ENCODE assay signal across 12 cellular contexts in the genomic region with DNA sequence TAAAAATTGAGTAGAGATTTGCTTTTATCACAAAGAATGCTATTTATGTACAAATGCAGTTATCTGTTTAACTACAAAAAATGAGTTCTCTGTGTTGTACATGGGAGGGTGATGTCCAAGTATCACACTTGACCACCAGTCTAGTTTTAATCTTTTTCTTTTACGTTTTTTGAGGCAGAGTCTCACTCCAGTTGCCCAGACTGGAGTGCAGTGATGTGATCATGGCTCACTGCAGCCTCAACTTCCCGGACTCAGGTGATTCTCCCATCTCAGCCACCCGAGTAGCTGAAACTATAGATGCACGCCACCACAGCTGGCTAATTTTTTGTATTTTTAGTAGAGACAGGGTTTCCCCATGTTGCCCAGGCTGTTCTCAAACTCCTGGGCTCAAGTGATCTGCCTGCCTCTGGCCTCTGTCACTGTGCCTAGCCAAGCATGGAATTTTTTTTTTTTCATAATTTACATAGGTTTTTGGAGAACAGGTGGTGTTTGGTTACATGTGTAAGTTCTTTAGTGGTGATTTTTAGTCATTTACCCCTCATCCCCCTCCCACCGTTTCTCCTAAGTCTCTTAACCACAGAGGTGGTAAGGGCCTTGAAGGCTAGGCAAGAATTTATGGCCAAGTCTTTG. TPM values are rescaled to one million over a fixed set of nuclear protein-coding genes. Genes with fewer than 3 reads are reported as not detected.
DNase-seq lines count a peak whose midpoint lies in the region; ATAC-seq and TF ChIP-seq lines count a peak whose summit lies in the region.
"Had no signal": no experiment of that assay in that cellular context is flagged by ENCODE, and none has a peak within 500 bp of the region (broad histone marks: within the 10 kb centered on the region; RNA-seq: fewer than 3 reads in every experiment).

No MANE protein-coding gene starts in this region.

- no peaks in the 10 kb centered on the region for H4K20me1 ChIP-seq in MM.1S (ENCODE audit: insufficient read depth, low read length)

- no peaks in the 10 kb centered on the region for H3K9me2 ChIP-seq in MM.1S (replicated peaks; ENCODE audit: insufficient read depth, low read length)

- H3K4me2 ChIP-seq in MM.1S (ENCODE audit: low read depth, low read length), result no peak overlapping the region
- H3K4me2 ChIP-seq: BLaER1 had no signal

- H2AFZ ChIP-seq in MM.1S (ENCODE audit: low read length), result no peak overlapping the region

- H3F3A ChIP-seq in MM.1S (ENCODE audit: insufficient read depth, low read length), result no peaks in the 10 kb centered on the region

- H3K4me3 ChIP-seq in MM.1S (ENCODE audit: low read length), result no peak overlapping the region
- H3K4me3 ChIP-seq: BLaER1, right lobe of liver had no signal

- H3K36me3 ChIP-seq in MM.1S (replicated peaks; ENCODE audit: insufficient read depth, low read length), result no peaks in the 10 kb centered on the region
- H3K36me3 ChIP-seq: BLaER1, right lobe of liver had no signal

- CTCF ChIA-PET in RWPE1 (lab: Yijun Ruan, JAX), result no interaction called here

- intact Hi-C loops in Right ventricle myocardium inferior (cut with DNase I), result no loop called here

- no peaks in the 10 kb centered on the region for H3K27me3 ChIP-seq in MM.1S (replicated peaks; ENCODE audit: insufficient read depth, low read length)
- H3K27me3 ChIP-seq: right lobe of liver had no signal

- no peak for TF ChIP-seq CTCF in MM.1S (IDR thresholded peaks at IDR 0.05; ENCODE audit: low read length)
- no peak for TF ChIP-seq CTCF in RWPE1 (conservative IDR thresholded peaks at IDR 0.05; ENCODE audit: low read depth)
- no peak for TF ChIP-seq CTCF in omental fat pad (IDR thresholded peaks at IDR 0.05)

- DNase-seq in NAMALWA (ENCODE audit: low spot score) (peak; percentile 80), MM.1S (no peak), Right ventricle myocardium inferior (ENCODE audit: missing footprints) (no peak), RWPE1 (ENCODE audit: low spot score) (no peak), omental fat pad (ENCODE audit: low spot score) (no peak)
- DNase-seq: activated T-cell treated with anti-CD3 and anti-CD28 coated beads, Interleukin-2, amount 50 U/mL, for 72 hours; NCI-H1694 treated with DMSO at 0.1 percent for 48 hours; right lobe of liver had no signal

- H3K79me2 ChIP-seq in MM.1S (ENCODE audit: low read length), result no peaks in the 10 kb centered on the region

- peak; percentile 90 for ATAC-seq in GM18517 (IDR thresholded peaks at IDR 0.05; ENCODE audit: unreplicated experiment)
- ATAC-seq in GM21390 (IDR thresholded peaks at IDR 0.05; ENCODE audit: unreplicated experiment), result peak; percentile 74
- peak; percentile 77 for ATAC-seq in HG02981 (IDR thresholded peaks at IDR 0.05; ENCODE audit: unreplicated experiment)
- ATAC-seq in Right ventricle myocardium inferior, result no peak
- no peak for ATAC-seq in omental fat pad (ENCODE audit: low FRiP score)
- ATAC-seq: activated T-cell treated with anti-CD3 and anti-CD28 coated beads, Interleukin-2, amount 50 U/mL, for 72 hours; right lobe of liver had no signal

- H3K27ac ChIP-seq in MM.1S (ENCODE audit: low read length) (no peak overlapping the region), RWPE1 (no peak overlapping the region)
- H3K27ac ChIP-seq: BLaER1, right lobe of liver had no signal

- POLR2A ChIA-PET in RWPE1 (lab: Yijun Ruan, JAX; ENCODE audit: low non-redundant PET), result no interaction called here

- no peak overlapping the region for H3K9ac ChIP-seq in MM.1S (ENCODE audit: low read length)
- H3K9ac ChIP-seq: BLaER1 had no signal

- no peaks in the 10 kb centered on the region for H3K9me3 ChIP-seq in MM.1S (replicated peaks; ENCODE audit: insufficient read depth, low read length)
- H3K9me3 ChIP-seq: BLaER1, right lobe of liver had no signal

- no peaks in the 10 kb centered on the region for H3K4me1 ChIP-seq in MM.1S (ENCODE audit: low read length)
- H3K4me1 ChIP-seq: BLaER1, right lobe of liver had no signal

RNA-seq across cellular contexts. Expression of gene RPA4, which starts 47.9 kb away (rescaled TPM):
- total RNA-seq in Right ventricle myocardium inferior (0.19 TPM), omental fat pad (1 to 10 TPM; 3.2 to 5.6 (median 4.1) TPM)

Comparison
In these comparisons a context has a peak if more than half of its experiments do, and no peak if none do; other contexts are left out.
1. ATAC-seq: peak in GM18517 (single experiment), GM21390 (single experiment) and HG02981 (single experiment); none in Right ventricle myocardium inferior (single experiment) and omental fat pad (single experiment).